In the genomic region with DNA sequence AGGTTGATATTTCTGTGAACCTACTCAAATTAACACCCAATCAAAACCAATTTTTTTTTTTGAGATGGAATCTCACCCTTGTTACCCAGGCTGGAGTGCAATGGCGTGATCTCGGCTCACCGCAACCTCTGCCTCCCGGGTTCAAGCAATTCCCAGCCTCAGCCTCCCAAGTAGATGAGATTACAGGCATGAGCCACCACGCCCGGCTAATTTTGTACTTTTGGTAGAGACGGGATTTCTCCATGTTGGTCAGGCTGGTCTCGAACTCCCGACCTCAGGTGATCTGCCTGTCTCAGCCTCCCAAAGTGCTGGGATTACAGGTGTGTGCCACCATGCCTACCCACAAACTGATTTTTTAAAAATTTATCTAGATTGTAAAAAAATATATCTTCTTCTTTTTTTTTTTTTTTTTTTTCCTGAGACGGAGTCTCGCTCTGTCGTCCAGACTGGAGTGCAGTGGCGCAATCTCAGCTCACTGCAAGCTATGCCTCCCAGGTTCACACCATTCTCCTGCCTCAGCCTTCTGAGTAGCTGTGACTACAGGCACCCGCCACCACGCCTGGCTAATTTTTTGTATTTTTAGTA, we compare ENCODE assay signal across 10 cellular contexts. TPM values are rescaled to one million over a fixed set of nuclear protein-coding genes. Genes with fewer than 3 reads are reported as not detected.
DNase-seq lines count a peak whose midpoint lies in the region; ATAC-seq and TF ChIP-seq lines count a peak whose summit lies in the region.
"Not testable (repeated sequence)": the region's sequence is repeated elsewhere in the genome, so short reads cannot be mapped to it uniquely, and the experiment has no call there.
"Had no signal": no experiment of that assay in that cellular context is flagged by ENCODE, and none has a peak within 500 bp of the region (broad histone marks: within the 10 kb centered on the region; RNA-seq: fewer than 3 reads in every experiment).

No MANE protein-coding gene starts in this region.

- H3K4me3 Mint-ChIP-seq in CD4-positive, CD25-positive, alpha-beta regulatory T cell = peak overlapping the region in 1 of 4 donors; percentile 13
- H3K4me3 Mint-ChIP-seq in activated B cell treated with CpG ODN at 0.5 μM for 24 hours; activated naive CD8-positive, alpha-beta T cell treated with anti-CD3 and anti-CD28 coated beads for 36 hours; stimulated activated naive CD8-positive, alpha-beta T cell treated with anti-CD3 and anti-CD28 coated beads, Interleukin-15, Interleukin-2, amounts not matched to agents 100 ng/mL and 50 ng/mL, for 24 hours: not testable (repeated sequence)
- H3K4me3 Mint-ChIP-seq in activated T-cell treated with anti-CD3 and anti-CD28 coated beads, Interleukin-2, amount 50 U/mL, for 72 hours = peak overlapping the region; percentile 75 to 83
- peak overlapping the region; percentile 42 for H3K4me3 Mint-ChIP-seq in natural killer cell

- H3K27me3 Mint-ChIP-seq in CD4-positive, CD25-positive, alpha-beta regulatory T cell; activated B cell treated with CpG ODN at 0.5 μM for 24 hours; activated T-cell treated with anti-CD3 and anti-CD28 coated beads, Interleukin-2, amount 50 U/mL, for 72 hours (ENCODE audit: low read depth); activated naive CD8-positive, alpha-beta T cell treated with anti-CD3 and anti-CD28 coated beads for 36 hours; natural killer cell (ENCODE audit: low read depth in 2 of 2); stimulated activated naive CD8-positive, alpha-beta T cell treated with anti-CD3 and anti-CD28 coated beads, Interleukin-15, Interleukin-2, amounts not matched to agents 100 ng/mL and 50 ng/mL, for 24 hours: not testable (repeated sequence)

- H3K4me3 ChIP-seq in CD4-positive, CD25-positive, alpha-beta regulatory T cell (ENCODE audit: low read depth, low read length); right cardiac atrium (ENCODE audit: low read length): not testable (repeated sequence)
- H3K4me3 ChIP-seq in Loucy (ENCODE audit: low read length, poor library complexity, severe bottlenecking) = peak overlapping the region; percentile 88

- not testable (repeated sequence) for DNase-seq in CD4-positive, CD25-positive, alpha-beta regulatory T cell; activated B cell treated with CpG ODN at 0.5 μM for 24 hours; activated T-cell treated with anti-CD3 and anti-CD28 coated beads, Interleukin-2, amount 50 U/mL, for 72 hours; activated naive CD8-positive, alpha-beta T cell treated with anti-CD3 and anti-CD28 coated beads for 36 hours; natural killer cell
- DNase-seq in right cardiac atrium = peak in 2 of 3 donors; percentile 5 to 37

- POLR2A ChIA-PET in activated B cell treated with CpG ODN at 0.5 μM for 24 hours (lab: Charles Lee) = interaction anchor here (0.6 to 3.5 kb wide), 6 partner anchors 11 to 448 kb away, joined by 3 to 21 read pairs (median 4); no protein-coding TSS in a partner anchor

- not testable (repeated sequence) for TF ChIP-seq CTCF in Loucy (conservative IDR thresholded peaks at IDR 0.05; ENCODE audit: low read length); activated B cell treated with CpG ODN at 0.5 μM for 24 hours (IDR thresholded peaks at IDR 0.05); natural killer cell (IDR thresholded peaks at IDR 0.05)

- ATAC-seq in CD4-positive, CD25-positive, alpha-beta regulatory T cell (ENCODE audit: low read depth in 2 of 2); activated B cell treated with CpG ODN at 0.5 μM for 24 hours (ENCODE audit: low read depth); activated T-cell treated with anti-CD3 and anti-CD28 coated beads, Interleukin-2, amount 50 U/mL, for 72 hours (replicated peaks in 1 of 2); right cardiac atrium; natural killer cell: not testable (repeated sequence)

- not testable (repeated sequence) for H3K36me3 Mint-ChIP-seq in CD4-positive, CD25-positive, alpha-beta regulatory T cell; activated B cell treated with CpG ODN at 0.5 μM for 24 hours (ENCODE audit: low read depth); activated T-cell treated with anti-CD3 and anti-CD28 coated beads, Interleukin-2, amount 50 U/mL, for 72 hours (ENCODE audit: insufficient read depth in 2 of 2); natural killer cell; stimulated activated naive CD8-positive, alpha-beta T cell treated with anti-CD3 and anti-CD28 coated beads, Interleukin-15, Interleukin-2, amounts not matched to agents 100 ng/mL and 50 ng/mL, for 24 hours (ENCODE audit: low read depth)
- H3K36me3 Mint-ChIP-seq in activated naive CD8-positive, alpha-beta T cell treated with anti-CD3 and anti-CD28 coated beads for 36 hours = peaks cover 11% of the 10 kb centered on the region

- not testable (repeated sequence) for H2AFZ ChIP-seq in Loucy (ENCODE audit: low read length)

- peak overlapping the region; percentile 96 for H3K9ac ChIP-seq in Loucy (ENCODE audit: low read depth, low read length, poor library complexity, severe bottlenecking)

- peaks cover 40% of the 10 kb centered on the region for H3F3A ChIP-seq in Loucy (ENCODE audit: low read depth)

- not testable (repeated sequence) for H3K27me3 ChIP-seq in CD4-positive, CD25-positive, alpha-beta regulatory T cell (ENCODE audit: control insufficient read depth, insufficient read depth, low read length); Loucy (ENCODE audit: insufficient read depth, low read length, poor library complexity, severe bottlenecking); right cardiac atrium (ENCODE audit: control insufficient read depth, insufficient read depth)

- H3K27ac ChIP-seq in CD4-positive, CD25-positive, alpha-beta regulatory T cell (ENCODE audit: insufficient read depth, low read length, poor library complexity, severe bottlenecking); right cardiac atrium (ENCODE audit: low read length): not testable (repeated sequence)

- peaks cover 56% of the 10 kb centered on the region for H3K79me2 ChIP-seq in Loucy (ENCODE audit: insufficient read depth, low read length)

- WGBS in right cardiac atrium = 94% methylated on average over 15 of the region's 15 CpGs

- peaks cover 8 to 75% (median 36%) of the 10 kb centered on the region in 4 donors for H3K4me1 Mint-ChIP-seq in CD4-positive, CD25-positive, alpha-beta regulatory T cell
- H3K4me1 Mint-ChIP-seq in activated B cell treated with CpG ODN at 0.5 μM for 24 hours (peaks cover 56% of the 10 kb centered on the region), natural killer cell (peaks cover 72 to 80% of the 10 kb centered on the region in 2 donors)
- H3K4me1 Mint-ChIP-seq in activated T-cell treated with anti-CD3 and anti-CD28 coated beads, Interleukin-2, amount 50 U/mL, for 72 hours (ENCODE audit: low read depth) = peaks cover 89% of the 10 kb centered on the region
- peaks cover 76% of the 10 kb centered on the region for H3K4me1 Mint-ChIP-seq in activated naive CD8-positive, alpha-beta T cell treated with anti-CD3 and anti-CD28 coated beads for 36 hours
- H3K4me1 Mint-ChIP-seq in stimulated activated naive CD8-positive, alpha-beta T cell treated with anti-CD3 and anti-CD28 coated beads, Interleukin-15, Interleukin-2, amounts not matched to agents 100 ng/mL and 50 ng/mL, for 24 hours (ENCODE audit: low read depth) = peaks cover 85% of the 10 kb centered on the region

- CTCF ChIA-PET in activated B cell treated with CpG ODN at 0.5 μM for 24 hours (lab: Charles Lee) = not testable (repeated sequence)

- H3K9me3 ChIP-seq in CD4-positive, CD25-positive, alpha-beta regulatory T cell (ENCODE audit: control insufficient read depth in 2 of 2, low read length in 2 of 2); Loucy (ENCODE audit: insufficient read depth, low read depth, low read length); right cardiac atrium (ENCODE audit: control insufficient read depth, low read length): not testable (repeated sequence)

- H3K4me2 ChIP-seq in Loucy (ENCODE audit: low read depth, low read length, poor library complexity, severe bottlenecking) = peak overlapping the region; percentile 85

- peaks cover 42% of the 10 kb centered on the region for H3K4me1 ChIP-seq in CD4-positive, CD25-positive, alpha-beta regulatory T cell (ENCODE audit: control insufficient read depth, insufficient read depth, low read length, poor library complexity, severe bottlenecking)
- H3K4me1 ChIP-seq in Loucy (ENCODE audit: insufficient read depth, low read length, poor library complexity, severe bottlenecking) = peaks cover 84% of the 10 kb centered on the region
- not testable (repeated sequence) for H3K4me1 ChIP-seq in right cardiac atrium (ENCODE audit: control insufficient read depth, insufficient read depth, low read length)

- not testable (repeated sequence) for H3K36me3 ChIP-seq in CD4-positive, CD25-positive, alpha-beta regulatory T cell (ENCODE audit: control insufficient read depth, insufficient read depth, low read length); Loucy (ENCODE audit: insufficient read depth, low read length)

- not testable (repeated sequence) for H3K9me2 ChIP-seq in Loucy (replicated peaks; ENCODE audit: low read depth, low read length)

- H3K9me3 Mint-ChIP-seq in CD4-positive, CD25-positive, alpha-beta regulatory T cell; activated B cell treated with CpG ODN at 0.5 μM for 24 hours; activated T-cell treated with anti-CD3 and anti-CD28 coated beads, Interleukin-2, amount 50 U/mL, for 72 hours; activated naive CD8-positive, alpha-beta T cell treated with anti-CD3 and anti-CD28 coated beads for 36 hours; natural killer cell; stimulated activated naive CD8-positive, alpha-beta T cell treated with anti-CD3 and anti-CD28 coated beads, Interleukin-15, Interleukin-2, amounts not matched to agents 100 ng/mL and 50 ng/mL, for 24 hours: not testable (repeated sequence)

- H3K27ac Mint-ChIP-seq in CD4-positive, CD25-positive, alpha-beta regulatory T cell = peak overlapping the region; percentile 38 to 86 (median 77)
- H3K27ac Mint-ChIP-seq in activated B cell treated with CpG ODN at 0.5 μM for 24 hours (peak overlapping the region; percentile 50), natural killer cell (peak overlapping the region; percentile 78 to 88)
- peak overlapping the region; percentile 76 for H3K27ac Mint-ChIP-seq in activated T-cell treated with anti-CD3 and anti-CD28 coated beads, Interleukin-2, amount 50 U/mL, for 72 hours
- H3K27ac Mint-ChIP-seq in activated naive CD8-positive, alpha-beta T cell treated with anti-CD3 and anti-CD28 coated beads for 36 hours = peak overlapping the region; percentile 57
- peak overlapping the region; percentile 68 for H3K27ac Mint-ChIP-seq in stimulated activated naive CD8-positive, alpha-beta T cell treated with anti-CD3 and anti-CD28 coated beads, Interleukin-15, Interleukin-2, amounts not matched to agents 100 ng/mL and 50 ng/mL, for 24 hours

- intact Hi-C loops in activated B cell treated with CpG ODN at 0.5 μM for 24 hours (cut with micrococcal nuclease); right cardiac atrium (cut with DNase I); natural killer cell (cut with micrococcal nuclease): not testable (repeated sequence)

- H4K20me1 ChIP-seq in Loucy (ENCODE audit: insufficient read depth, low read length, poor library complexity, severe bottlenecking) = not testable (repeated sequence)

RNA-seq across cellular contexts. Expression of gene IFITM3, which starts 7.9 kb away (rescaled TPM):
- total RNA-seq in CD4-positive, CD25-positive, alpha-beta regulatory T cell = 6.7 TPM
- 10 to 100 TPM in 2 of 4 donors, 1 to 10 TPM in 2; 3.5 to 94.8 (median 42.6) TPM for polyA plus RNA-seq in CD4-positive, CD25-positive, alpha-beta regulatory T cell
- total RNA-seq in activated B cell treated with CpG ODN at 0.5 μM for 24 hours (14.8 and 17.0 TPM in 2 replicates), right cardiac atrium (100 to 1,000 TPM; 263 to 569 (median 519) TPM), natural killer cell (100 to 1,000 TPM in 1 of 3 donors, 10 to 100 TPM in 2; 64.0 to 165 (median 93.6) TPM)
- 10 to 100 TPM; 24.4 to 75.8 TPM for total RNA-seq in activated T-cell treated with anti-CD3 and anti-CD28 coated beads, Interleukin-2, amount 50 U/mL, for 72 hours
- 10 to 100 TPM; 93.0 to 96.1 TPM for total RNA-seq in activated naive CD8-positive, alpha-beta T cell treated with anti-CD3 and anti-CD28 coated beads for 36 hours
- polyA plus RNA-seq in right cardiac atrium = 749 TPM

RNA-seq across cellular contexts. Expression of gene IFITM1, which starts 14.8 kb away (rescaled TPM):
- 320 TPM for total RNA-seq in CD4-positive, CD25-positive, alpha-beta regulatory T cell
- polyA plus RNA-seq in CD4-positive, CD25-positive, alpha-beta regulatory T cell = 1,000 to 10,000 TPM; 1,249 to 1,544 (median 1,415) TPM
- total RNA-seq in activated B cell treated with CpG ODN at 0.5 μM for 24 hours (21.2 and 25.3 TPM in 2 replicates), right cardiac atrium (100 to 1,000 TPM in 3 of 4 donors, 10 to 100 TPM in 1; 85.0 to 169 (median 116) TPM), natural killer cell (100 to 1,000 TPM; 540 to 809 (median 710) TPM)
- 100 to 1,000 TPM; 306 to 384 TPM for total RNA-seq in activated T-cell treated with anti-CD3 and anti-CD28 coated beads, Interleukin-2, amount 50 U/mL, for 72 hours
- 100 to 1,000 TPM; 345 to 356 TPM for total RNA-seq in activated naive CD8-positive, alpha-beta T cell treated with anti-CD3 and anti-CD28 coated beads for 36 hours
- polyA plus RNA-seq in right cardiac atrium = 235 TPM

RNA-seq across cellular contexts. Expression of gene IFITM2, which starts 21.0 kb away (rescaled TPM):
- 376 TPM for total RNA-seq in CD4-positive, CD25-positive, alpha-beta regulatory T cell
- 1,000 to 10,000 TPM; 1,701 to 2,097 (median 1,858) TPM for polyA plus RNA-seq in CD4-positive, CD25-positive, alpha-beta regulatory T cell
- total RNA-seq in activated B cell treated with CpG ODN at 0.5 μM for 24 hours (112 and 125 TPM in 2 replicates), right cardiac atrium (100 to 1,000 TPM; 180 to 290 (median 240) TPM), natural killer cell (1,000 to 10,000 TPM; 1,080 to 1,421 (median 1,273) TPM)
- 100 to 1,000 TPM; 542 to 639 TPM for total RNA-seq in activated T-cell treated with anti-CD3 and anti-CD28 coated beads, Interleukin-2, amount 50 U/mL, for 72 hours
- total RNA-seq in activated naive CD8-positive, alpha-beta T cell treated with anti-CD3 and anti-CD28 coated beads for 36 hours = 100 to 1,000 TPM; 474 to 496 TPM
- polyA plus RNA-seq in right cardiac atrium = 393 TPM

RNA-seq across cellular contexts. Expression of gene IFITM5, which starts 29.3 kb away (rescaled TPM):
- total RNA-seq in CD4-positive, CD25-positive, alpha-beta regulatory T cell = not detected
- not detected for polyA plus RNA-seq in CD4-positive, CD25-positive, alpha-beta regulatory T cell
- not detected in 2 replicates for total RNA-seq in activated B cell treated with CpG ODN at 0.5 μM for 24 hours
- total RNA-seq in activated T-cell treated with anti-CD3 and anti-CD28 coated beads, Interleukin-2, amount 50 U/mL, for 72 hours = not detected
- not detected for total RNA-seq in activated naive CD8-positive, alpha-beta T cell treated with anti-CD3 and anti-CD28 coated beads for 36 hours
- total RNA-seq in right cardiac atrium = not detected
- polyA plus RNA-seq in right cardiac atrium = not detected
- total RNA-seq in natural killer cell = not detected
- total RNA-seq: GM23248, LHCN-M2 had no signal
- polyA plus RNA-seq: GM23248 had no signal

RNA-seq across cellular contexts. Expression of gene PGGHG, which starts 39.7 kb away (rescaled TPM):
- 188 TPM for total RNA-seq in CD4-positive, CD25-positive, alpha-beta regulatory T cell
- 1 to 10 TPM; 1.5 to 2.9 (median 2.5) TPM for polyA plus RNA-seq in CD4-positive, CD25-positive, alpha-beta regulatory T cell
- total RNA-seq in activated B cell treated with CpG ODN at 0.5 μM for 24 hours (62.3 and 74.1 TPM in 2 replicates), right cardiac atrium (10 to 100 TPM in 3 of 4 donors, 1 to 10 TPM in 1; 9.9 to 15.8 (median 11.9) TPM), natural killer cell (100 to 1,000 TPM; 130 to 237 (median 153) TPM)
- 100 to 1,000 TPM; 161 to 273 TPM for total RNA-seq in activated T-cell treated with anti-CD3 and anti-CD28 coated beads, Interleukin-2, amount 50 U/mL, for 72 hours
- 100 to 1,000 TPM; 206 to 209 TPM for total RNA-seq in activated naive CD8-positive, alpha-beta T cell treated with anti-CD3 and anti-CD28 coated beads for 36 hours
- 18.7 TPM for polyA plus RNA-seq in right cardiac atrium
